12 cellular contexts compared by ENCODE assay signal in the genomic region with DNA sequence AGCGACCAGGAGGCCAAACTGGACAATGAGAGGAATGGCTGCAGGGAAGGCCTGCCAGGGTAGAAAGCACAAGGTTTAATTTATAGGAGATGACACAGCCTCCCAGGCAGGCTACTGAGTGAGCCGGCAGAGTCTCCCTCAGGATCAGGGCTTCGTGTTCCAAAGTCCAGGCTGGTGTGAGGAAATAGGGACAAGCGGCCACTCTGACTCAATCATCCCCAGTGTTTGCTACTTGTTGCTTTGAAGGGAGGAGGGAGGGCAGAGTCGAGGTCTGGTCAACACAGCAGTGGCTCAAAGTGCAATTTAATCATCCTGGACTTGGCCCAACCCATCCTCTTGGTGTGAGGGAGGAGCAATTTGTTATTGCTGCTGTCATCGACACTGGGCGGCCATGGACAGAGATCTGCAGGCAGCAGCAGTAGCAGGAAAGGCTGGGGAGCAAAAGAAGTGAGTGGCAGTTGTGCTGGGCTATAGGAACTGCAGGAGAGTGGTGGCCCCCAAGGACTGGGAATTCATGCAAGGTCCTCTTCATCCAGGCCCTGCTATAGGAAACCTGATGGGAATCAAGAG. TPM values are rescaled to one million over a fixed set of nuclear protein-coding genes. Genes with fewer than 3 reads are reported as not detected.
A peak's percentile ranks its signal among the peaks of the same experiment; 100 is the strongest.
DNase-seq lines count a peak whose midpoint lies in the region; ATAC-seq and TF ChIP-seq lines count a peak whose summit lies in the region.
"Had no signal": no experiment of that assay in that cellular context is flagged by ENCODE, and none has a peak within 500 bp of the region (broad histone marks: within the 10 kb centered on the region; RNA-seq: fewer than 3 reads in every experiment).

No MANE protein-coding gene starts in this region.

- TF ChIP-seq CTCF in cardiac fibroblast (IDR thresholded peaks at IDR 0.05; ENCODE audit: low read depth, low read length) (no peak), mucosa of descending colon (IDR thresholded peaks at IDR 0.05) (no peak)

- in situ Hi-C loops in Caki2 (cut with HindIII; ENCODE audit: low pct_unique_long_range_greater_than_20kb, low sequenced_read_pairs) = no loop called here

- H3K9me3 ChIP-seq in mucosa of descending colon = no peaks in the 10 kb centered on the region
- H3K9me3 ChIP-seq: upper lobe of left lung had no signal

- H3K4me1 ChIP-seq in mucosa of descending colon (ENCODE audit: low read depth) = no peaks in the 10 kb centered on the region
- H3K4me1 ChIP-seq: upper lobe of left lung had no signal

- H3K36me3 ChIP-seq in mucosa of descending colon (ENCODE audit: low read depth) = no peaks in the 10 kb centered on the region
- H3K36me3 ChIP-seq: cardiac muscle cell, spleen, upper lobe of left lung had no signal

- H3K27ac Mint-ChIP-seq in stimulated activated effector memory CD8-positive, alpha-beta T cell treated with anti-CD3 and anti-CD28 coated beads, Interleukin-12 subunit alpha, Interleukin-12 subunit beta, amount 100 ng/mL, for 72 hours = no peak overlapping the region
- H3K27ac Mint-ChIP-seq: immature natural killer cell had no signal

- no peak overlapping the region for H3K4me3 Mint-ChIP-seq in stimulated activated effector memory CD8-positive, alpha-beta T cell treated with anti-CD3 and anti-CD28 coated beads, Interleukin-12 subunit alpha, Interleukin-12 subunit beta, amount 100 ng/mL, for 72 hours
- H3K4me3 Mint-ChIP-seq: immature natural killer cell had no signal

- H3K9me3 Mint-ChIP-seq in stimulated activated effector memory CD8-positive, alpha-beta T cell treated with anti-CD3 and anti-CD28 coated beads, Interleukin-12 subunit alpha, Interleukin-12 subunit beta, amount 100 ng/mL, for 72 hours = no peaks in the 10 kb centered on the region

- intact Hi-C loops in mucosa of descending colon (cut with DNase I, micrococcal nuclease) = no loop called here

- no peaks in the 10 kb centered on the region for H3K36me3 Mint-ChIP-seq in stimulated activated effector memory CD8-positive, alpha-beta T cell treated with anti-CD3 and anti-CD28 coated beads, Interleukin-12 subunit alpha, Interleukin-12 subunit beta, amount 100 ng/mL, for 72 hours
- H3K36me3 Mint-ChIP-seq: immature natural killer cell had no signal

- no peaks in the 10 kb centered on the region for H3K4me1 Mint-ChIP-seq in stimulated activated effector memory CD8-positive, alpha-beta T cell treated with anti-CD3 and anti-CD28 coated beads, Interleukin-12 subunit alpha, Interleukin-12 subunit beta, amount 100 ng/mL, for 72 hours
- H3K4me1 Mint-ChIP-seq: immature natural killer cell had no signal

- ATAC-seq in HG03354 (IDR thresholded peaks at IDR 0.05; ENCODE audit: poor library complexity, severe bottlenecking, unreplicated experiment) = peak; percentile 11
- peak; percentile 97 for ATAC-seq in mucosa of descending colon
- no peak for ATAC-seq in stimulated activated effector memory CD8-positive, alpha-beta T cell treated with anti-CD3 and anti-CD28 coated beads, Interleukin-12 subunit alpha, Interleukin-12 subunit beta, amount 100 ng/mL, for 72 hours
- ATAC-seq in SK-N-SH treated with all-trans-retinoic acid at 6 μM for 48 hours = no peak

- DNase-seq in Caki2 (ENCODE audit: low read depth) = peak; percentile 94
- peak; percentile 51 to 88 for DNase-seq in cardiac fibroblast (ENCODE audit: low read depth in 2 of 2)
- peak; percentile 36 to 53 (median 41) for DNase-seq in mucosa of descending colon
- no peak for DNase-seq in NCI-H2171 treated with DMSO at 0.1 percent for 48 hours (lab: John Stamatoyannopoulos, UW)
- no peak for DNase-seq in SIG-M5 (lab: John Stamatoyannopoulos, UW)
- DNase-seq in stimulated activated effector memory CD8-positive, alpha-beta T cell treated with anti-CD3 and anti-CD28 coated beads, Interleukin-12 subunit alpha, Interleukin-12 subunit beta, amount 100 ng/mL, for 72 hours (ENCODE audit: low spot score in 2 of 2) = no peak
- DNase-seq: immature natural killer cell, spleen, upper lobe of left lung had no signal

- H3K4me3 ChIP-seq in cardiac fibroblast (replicated peaks in 1 of 2; ENCODE audit: low read depth in 2 of 2, low read length in 2 of 2) = no peak overlapping the region
- H3K4me3 ChIP-seq in mucosa of descending colon = no peak overlapping the region
- H3K4me3 ChIP-seq: cardiac muscle cell, spleen, upper lobe of left lung had no signal

TF ChIP-seq in SK-N-SH treated with all-trans-retinoic acid at 6 μM for 48 hours, 23 proteins besides CTCF, POLR2A, EP300 and RAD21:
- TF ChIP-seq ZNF70 (CRISPR knock-in tag; IDR thresholded peaks at IDR 0.05) (no peak), ESRRG (CRISPR knock-in tag; IDR thresholded peaks at IDR 0.05) (no peak), OSR1 (CRISPR knock-in tag; IDR thresholded peaks at IDR 0.05) (no peak), PPARA (CRISPR knock-in tag; IDR thresholded peaks at IDR 0.05; ENCODE audit: borderline replicate concordance) (no peak), CREB5 (CRISPR knock-in tag; IDR thresholded peaks at IDR 0.05; ENCODE audit: low read depth) (no peak), POU6F1 (CRISPR knock-in tag; IDR thresholded peaks at IDR 0.05; ENCODE audit: borderline replicate concordance, low read depth) (no peak), SNAI2 (CRISPR knock-in tag; IDR thresholded peaks at IDR 0.05) (no peak), ZNF565 (CRISPR knock-in tag; conservative IDR thresholded peaks at IDR 0.05; ENCODE audit: low read depth) (no peak), ZNF8 (CRISPR knock-in tag; IDR thresholded peaks at IDR 0.05) (no peak)
TF ChIP-seq in SK-N-SH treated with all-trans-retinoic acid at 6 μM for 48 hours: peak in this region for 0.

RNA-seq across cellular contexts. Expression of gene TBX15, which starts 27.5 kb away (rescaled TPM):
- total RNA-seq in Caki2 (2014; rRNA removed; shearing (Covaris generic); ENCODE audit: low replicate concordance) = not detected in 2 replicates
- not detected for total RNA-seq in mucosa of descending colon
- total RNA-seq: cardiac muscle cell had no signal

Comparison
In these comparisons a context has a peak if more than half of its experiments do, and no peak if none do; other contexts are left out.
1. DNase-seq: peak in Caki2 (single experiment), cardiac fibroblast (2 of 2) and mucosa of descending colon (3 of 3); none in NCI-H2171 treated with DMSO at 0.1 percent for 48 hours (single experiment), SIG-M5 (single experiment) and stimulated activated effector memory CD8-positive, alpha-beta T cell treated with anti-CD3 and anti-CD28 coated beads, Interleukin-12 subunit alpha, Interleukin-12 subunit beta, amount 100 ng/mL, for 72 hours (0 of 2).
2. ATAC-seq: peak in HG03354 (single experiment) and mucosa of descending colon (single experiment); none in stimulated activated effector memory CD8-positive, alpha-beta T cell treated with anti-CD3 and anti-CD28 coated beads, Interleukin-12 subunit alpha, Interleukin-12 subunit beta, amount 100 ng/mL, for 72 hours (single experiment) and SK-N-SH treated with all-trans-retinoic acid at 6 μM for 48 hours (single experiment).